1 cellular context compared by ENCODE assay signal in the genomic region with DNA sequence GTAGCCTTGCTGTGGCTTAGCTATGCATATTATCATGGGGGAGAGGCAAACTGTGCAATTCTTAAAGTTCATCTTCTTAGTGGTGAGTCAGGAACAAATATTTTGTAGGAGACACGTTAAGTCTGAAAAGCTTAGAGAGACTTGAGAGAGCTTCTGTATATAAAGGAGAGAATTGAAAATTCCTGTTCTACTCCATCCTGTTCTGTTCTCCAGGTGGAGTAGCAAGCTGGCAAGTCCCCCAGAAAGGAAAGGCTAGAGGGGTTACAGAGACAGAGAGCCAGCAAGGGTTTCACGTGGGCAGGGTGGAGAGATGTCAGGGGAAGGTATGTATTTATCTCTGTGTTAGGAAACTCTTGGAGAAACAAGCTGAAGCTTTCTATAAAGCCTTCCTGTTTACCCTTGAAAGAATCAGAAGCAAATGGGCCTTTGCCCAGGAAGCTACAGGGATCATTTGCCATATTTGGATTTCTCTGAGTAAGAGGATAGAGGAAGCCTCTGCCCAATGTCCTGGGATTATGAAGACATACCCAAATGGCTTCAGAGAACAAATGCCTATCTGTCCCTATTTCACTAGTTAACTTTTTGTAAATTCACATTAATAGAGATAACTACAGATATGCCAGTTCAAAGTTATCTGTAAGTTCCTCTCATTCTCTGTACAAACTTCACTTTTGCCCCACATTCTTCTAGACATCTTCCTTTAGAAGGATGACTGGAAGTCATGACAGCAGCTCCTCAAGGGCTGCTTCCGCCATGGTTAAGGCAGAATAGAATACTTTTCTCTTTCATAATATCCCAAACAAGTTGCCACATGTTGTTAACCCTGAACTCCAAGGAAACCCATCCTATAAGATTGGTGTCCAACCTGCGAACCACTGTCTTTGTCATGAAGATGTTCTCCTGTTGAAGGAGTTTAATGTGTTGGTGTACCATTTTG.
TF ChIP-seq lines count a peak whose summit lies in the region.

No MANE protein-coding gene starts in this region.

TF ChIP-seq in liver, 16 proteins besides CTCF, POLR2A, EP300 and RAD21 (continued from another document):
- TF ChIP-seq, protein P1, sequence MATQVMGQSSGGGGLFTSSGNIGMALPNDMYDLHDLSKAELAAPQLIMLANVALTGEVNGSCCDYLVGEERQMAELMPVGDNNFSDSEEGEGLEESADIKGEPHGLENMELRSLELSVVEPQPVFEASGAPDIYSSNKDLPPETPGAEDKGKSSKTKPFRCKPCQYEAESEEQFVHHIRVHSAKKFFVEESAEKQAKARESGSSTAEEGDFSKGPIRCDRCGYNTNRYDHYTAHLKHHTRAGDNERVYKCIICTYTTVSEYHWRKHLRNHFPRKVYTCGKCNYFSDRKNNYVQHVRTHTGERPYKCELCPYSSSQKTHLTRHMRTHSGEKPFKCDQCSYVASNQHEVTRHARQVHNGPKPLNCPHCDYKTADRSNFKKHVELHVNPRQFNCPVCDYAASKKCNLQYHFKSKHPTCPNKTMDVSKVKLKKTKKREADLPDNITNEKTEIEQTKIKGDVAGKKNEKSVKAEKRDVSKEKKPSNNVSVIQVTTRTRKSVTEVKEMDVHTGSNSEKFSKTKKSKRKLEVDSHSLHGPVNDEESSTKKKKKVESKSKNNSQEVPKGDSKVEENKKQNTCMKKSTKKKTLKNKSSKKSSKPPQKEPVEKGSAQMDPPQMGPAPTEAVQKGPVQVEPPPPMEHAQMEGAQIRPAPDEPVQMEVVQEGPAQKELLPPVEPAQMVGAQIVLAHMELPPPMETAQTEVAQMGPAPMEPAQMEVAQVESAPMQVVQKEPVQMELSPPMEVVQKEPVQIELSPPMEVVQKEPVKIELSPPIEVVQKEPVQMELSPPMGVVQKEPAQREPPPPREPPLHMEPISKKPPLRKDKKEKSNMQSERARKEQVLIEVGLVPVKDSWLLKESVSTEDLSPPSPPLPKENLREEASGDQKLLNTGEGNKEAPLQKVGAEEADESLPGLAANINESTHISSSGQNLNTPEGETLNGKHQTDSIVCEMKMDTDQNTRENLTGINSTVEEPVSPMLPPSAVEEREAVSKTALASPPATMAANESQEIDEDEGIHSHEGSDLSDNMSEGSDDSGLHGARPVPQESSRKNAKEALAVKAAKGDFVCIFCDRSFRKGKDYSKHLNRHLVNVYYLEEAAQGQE (IDR thresholded peaks at IDR 0.05) = no peak
- TF ChIP-seq JUND (IDR thresholded peaks at IDR 0.05) (no peak), SP1 (IDR thresholded peaks at IDR 0.05) (peak; percentile 41), NR2F2 (IDR thresholded peaks at IDR 0.05) (no peak), RXRA (IDR thresholded peaks at IDR 0.05) (no peak), TAF1 (conservative IDR thresholded peaks at IDR 0.05) (no peak), HNF4G (IDR thresholded peaks at IDR 0.05) (peak; percentile 6)
